1 cellular context compared by ENCODE assay signal in genomic region chr11:19259487-19260345, GRCh38.
TF ChIP-seq lines count a peak whose summit lies in the region.

No MANE protein-coding gene starts in this region.

TF ChIP-seq in HCT116, 20 proteins besides CTCF, POLR2A, EP300 and RAD21 (continued from another document):
- TF ChIP-seq REST (IDR thresholded peaks at IDR 0.05; ENCODE audit: low read depth): no peak
- TF ChIP-seq POLR2AphosphoS5 (IDR thresholded peaks at IDR 0.05; ENCODE audit: low read depth, low read length): no peak
TF ChIP-seq in HCT116: peak in this region for 0.
